ENCODE assay signal across 28 cellular contexts in the genomic region with DNA sequence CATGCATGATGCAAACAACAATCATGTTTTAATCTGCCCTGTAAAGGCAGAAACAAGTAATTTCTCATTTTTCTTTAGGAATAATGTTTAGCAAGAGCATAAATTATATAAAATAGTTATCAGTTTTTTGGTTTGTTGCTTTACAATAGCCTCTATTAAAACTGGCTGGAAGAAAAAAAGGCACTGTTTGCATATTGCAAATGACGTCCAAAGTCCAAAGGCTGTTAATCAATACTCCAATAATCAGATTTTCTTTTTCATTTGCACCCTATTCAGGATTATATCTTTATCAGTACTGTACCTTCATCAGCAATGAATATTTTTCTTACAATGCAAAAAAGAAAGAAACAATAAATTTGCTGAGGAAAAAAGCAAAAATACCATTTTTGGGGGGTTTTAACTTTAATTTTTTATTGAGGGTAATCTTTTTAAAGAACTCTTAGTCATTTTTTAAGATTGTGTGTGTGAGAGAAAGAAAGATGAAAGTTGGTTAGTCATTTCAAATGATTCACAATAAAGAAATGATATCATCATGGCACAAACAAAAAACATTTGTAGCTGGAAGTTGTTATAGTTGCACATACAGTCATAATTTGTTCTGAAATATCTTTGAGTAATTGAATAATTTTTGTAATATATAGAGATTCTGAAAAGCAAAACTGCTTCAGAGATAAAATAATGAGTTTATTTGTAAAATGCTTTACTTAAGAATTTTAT. TPM values are rescaled to one million over a fixed set of nuclear protein-coding genes. Genes with fewer than 3 reads are reported as not detected.
DNase-seq lines count a peak whose midpoint lies in the region; ATAC-seq, FAIRE-seq and TF ChIP-seq lines count a peak whose summit lies in the region.
"Had no signal": no experiment of that assay in that cellular context is flagged by ENCODE, and none has a peak within 500 bp of the region (broad histone marks: within the 10 kb centered on the region; RNA-seq: fewer than 3 reads in every experiment).

No MANE protein-coding gene starts in this region.

- TF ChIP-seq POLR2A in endothelial cell of umbilical vein (IDR thresholded peaks at IDR 0.05; ENCODE audit: low read depth, low read length) (no peak), sigmoid colon (IDR thresholded peaks at IDR 0.05) (no peak)

- no peak overlapping the region for H3K4me3 Mint-ChIP-seq in activated T-cell treated with anti-CD3 and anti-CD28 coated beads, Interleukin-2, amount 50 U/mL, for 4 hours
- H3K4me3 Mint-ChIP-seq: activated CD8-positive, alpha-beta T cell treated with anti-CD3 and anti-CD28 coated beads, Interleukin-2, amount 10 ng/mL, durations not matched to agents 7 days and 5 days; activated naive CD4-positive, alpha-beta T cell treated with anti-CD3 and anti-CD28 coated beads, Interleukin-2, amount 10 ng/mL, durations not matched to agents 7 days and 5 days; CD14-positive monocyte; naive B cell; type B pancreatic cell had no signal

- H3K4me2 ChIP-seq in endothelial cell of umbilical vein (ENCODE audit: insufficient read depth, low read length) = no peak overlapping the region

- FAIRE-seq in endothelial cell of umbilical vein (lab: Jason Lieb, UNC) = no peak
- FAIRE-seq: GM18507, TTC549 had no signal

- CTCF ChIA-PET in endothelial cell of umbilical vein (lab: Charles Lee) = no interaction called here

- H3K27ac ChIP-seq in ACC112 (ENCODE audit: low read depth, low read length) (peak overlapping the region; percentile 26; the same call in 1 of the 2 replicates), endothelial cell of umbilical vein (ENCODE audit: insufficient read depth, low read depth, low read length) (no peak overlapping the region), liver (ENCODE audit: low read depth in 1 of 2, low read length in 2 of 2) (no peak overlapping the region), sigmoid colon (no peak overlapping the region)
- H3K27ac ChIP-seq: dorsolateral prefrontal cortex, epithelial cell of prostate, gastroesophageal sphincter had no signal

- H3K4me3 ChIP-seq in ACC112 (ENCODE audit: low read depth, low read length) (no peak overlapping the region), endothelial cell of umbilical vein (replicated peaks in 1 of 3; ENCODE audit: insufficient read depth in 1 of 3, low read depth in 1 of 3, low read length in 3 of 3) (no peak overlapping the region), liver (ENCODE audit: low read depth in 1 of 3, low read length in 3 of 3) (no peak overlapping the region), sigmoid colon (no peak overlapping the region)
- H3K4me3 ChIP-seq: dorsolateral prefrontal cortex, gastroesophageal sphincter, HAP-1 had no signal

- H2AFZ ChIP-seq in ACC112 (ENCODE audit: low read length, unreplicated experiment) = no peak overlapping the region
- H2AFZ ChIP-seq in endothelial cell of umbilical vein (ENCODE audit: low read depth, low read length) = no peak overlapping the region

- H3K27me3 ChIP-seq in ACC112 (ENCODE audit: insufficient read depth, low read length) = no peaks in the 10 kb centered on the region
- no peaks in the 10 kb centered on the region for H3K27me3 ChIP-seq in endothelial cell of umbilical vein (ENCODE audit: control insufficient read depth in 2 of 2, insufficient read depth in 2 of 2, low read length in 2 of 2)
- H3K27me3 ChIP-seq in liver (ENCODE audit: control insufficient read depth in 4 of 4, insufficient read depth in 4 of 4, low read length in 3 of 4) = no peaks in the 10 kb centered on the region
- H3K27me3 ChIP-seq in sigmoid colon = no peaks in the 10 kb centered on the region
- H3K27me3 ChIP-seq: dorsolateral prefrontal cortex, gastroesophageal sphincter had no signal

- no peaks in the 10 kb centered on the region for H3K9me3 Mint-ChIP-seq in activated T-cell treated with anti-CD3 and anti-CD28 coated beads, Interleukin-2, amount 50 U/mL, for 4 hours
- H3K9me3 Mint-ChIP-seq: activated naive CD4-positive, alpha-beta T cell treated with anti-CD3 and anti-CD28 coated beads, Interleukin-2, amount 10 ng/mL, durations not matched to agents 7 days and 5 days; type B pancreatic cell had no signal

- H3K79me2 ChIP-seq in ACC112 (ENCODE audit: control insufficient read depth, insufficient read depth, low read length, unreplicated experiment) (no peaks in the 10 kb centered on the region), endothelial cell of umbilical vein (ENCODE audit: control insufficient read depth, insufficient read depth, low read length) (no peaks in the 10 kb centered on the region)

- TF ChIP-seq EP300 in sigmoid colon (IDR thresholded peaks at IDR 0.05) = no peak

- H3K4me1 ChIP-seq in ACC112 (ENCODE audit: control insufficient read depth, insufficient read depth, low read length, unreplicated experiment) (peaks cover 6% of the 10 kb centered on the region), endothelial cell of umbilical vein (ENCODE audit: control insufficient read depth, extremely low read depth, insufficient read depth, low read length) (no peaks in the 10 kb centered on the region), liver (ENCODE audit: control insufficient read depth in 4 of 4, insufficient read depth in 4 of 4, low read length in 3 of 4) (peaks cover 8 to 28% (median 22%) of the 10 kb centered on the region in 4 donors), sigmoid colon (no peaks in the 10 kb centered on the region)
- H3K4me1 ChIP-seq: gastroesophageal sphincter, HAP-1 had no signal

- TF ChIP-seq CTCF in endothelial cell of umbilical vein (IDR thresholded peaks at IDR 0.05; ENCODE audit: extremely low read depth in 1 of 2, insufficient read depth in 1 of 2, low read depth in 1 of 2, low read length in 2 of 2) (no peak), liver (IDR thresholded peaks at IDR 0.05; ENCODE audit: low read depth, low read length, missing input control) (no peak), sigmoid colon (IDR thresholded peaks at IDR 0.05) (no peak)

- H3K9ac ChIP-seq in endothelial cell of umbilical vein (replicated peaks; ENCODE audit: extremely low read depth, insufficient read depth, low read length) (no peak overlapping the region), liver (ENCODE audit: low read depth in 1 of 2, low read length in 2 of 2) (no peak overlapping the region)

- intact Hi-C loops in endothelial cell of umbilical vein (cut with micrococcal nuclease) = no loop called here
- intact Hi-C loops in sigmoid colon (cut with DNase I) = no loop called here

- no peaks in the 10 kb centered on the region for H3K27me3 Mint-ChIP-seq in activated T-cell treated with anti-CD3 and anti-CD28 coated beads, Interleukin-2, amount 50 U/mL, for 4 hours (ENCODE audit: low read depth)
- H3K27me3 Mint-ChIP-seq: activated naive CD4-positive, alpha-beta T cell treated with anti-CD3 and anti-CD28 coated beads, Interleukin-2, amount 10 ng/mL, durations not matched to agents 7 days and 5 days; naive B cell; type B pancreatic cell had no signal

- 31% methylated on average over 1 of the region's 1 CpG for WGBS in liver
- 37 to 78% methylated on average over 1 of the region's 1 CpG for WGBS in sigmoid colon, 2 donors

- H3K4me1 Mint-ChIP-seq in activated T-cell treated with anti-CD3 and anti-CD28 coated beads, Interleukin-2, amount 50 U/mL, for 4 hours (ENCODE audit: low read depth) = no peaks in the 10 kb centered on the region
- H3K4me1 Mint-ChIP-seq: activated naive CD4-positive, alpha-beta T cell treated with anti-CD3 and anti-CD28 coated beads, Interleukin-2, amount 10 ng/mL, durations not matched to agents 7 days and 5 days had no signal

- ATAC-seq in activated T-cell treated with anti-CD3 and anti-CD28 coated beads, Interleukin-2, amount 50 U/mL, for 4 hours = no peak
- ATAC-seq: activated CD8-positive, alpha-beta T cell treated with anti-CD3 and anti-CD28 coated beads, Interleukin-2, amount 10 ng/mL, durations not matched to agents 7 days and 5 days; gastroesophageal sphincter had no signal

- H3K9me1 ChIP-seq in endothelial cell of umbilical vein (replicated peaks; ENCODE audit: control insufficient read depth, extremely low read depth, insufficient read depth, low read length) = no peaks in the 10 kb centered on the region

- DNase-seq in HS-5 (ENCODE audit: low read depth) (peak; percentile 20), endothelial cell of umbilical vein (ENCODE audit: low read depth, low spot score) (no peak), inferior parietal cortex (ENCODE audit: extremely low spot score) (no peak), epidermal melanocyte (ENCODE audit: insufficient read length, low spot score) (no peak), sigmoid colon (no peak)
- DNase-seq in activated T-cell treated with anti-CD3 and anti-CD28 coated beads, Interleukin-2, amount 50 U/mL, for 4 hours = no peak
- DNase-seq: activated CD4-positive, CD25-positive, alpha-beta regulatory T cell treated with anti-CD3 and anti-CD28 coated beads, Interleukin-2, amount 50 U/mL, for 72 hours; activated CD8-positive, alpha-beta T cell treated with anti-CD3 and anti-CD28 coated beads, Interleukin-2, amount 10 ng/mL, durations not matched to agents 7 days and 5 days; activated naive CD4-positive, alpha-beta T cell treated with anti-CD3 and anti-CD28 coated beads, Interleukin-2, amount 10 ng/mL, durations not matched to agents 7 days and 5 days; activated T-cell treated with anti-CD3 and anti-CD28 coated beads, Interleukin-2, amount 50 U/mL, for 1 hour; anterior cingulate cortex; caudate nucleus; dorsolateral prefrontal cortex; mesendoderm; naive B cell; NCI-H187 treated with DMSO at 0.1 percent for 48 hours; NCI-H2227 treated with DMSO at 0.1 percent for 48 hours; nucleus accumbens; Right ventricle myocardium superior had no signal

- H3K36me3 Mint-ChIP-seq in activated T-cell treated with anti-CD3 and anti-CD28 coated beads, Interleukin-2, amount 50 U/mL, for 4 hours (ENCODE audit: insufficient read depth) = no peaks in the 10 kb centered on the region
- H3K36me3 Mint-ChIP-seq: activated naive CD4-positive, alpha-beta T cell treated with anti-CD3 and anti-CD28 coated beads, Interleukin-2, amount 10 ng/mL, durations not matched to agents 7 days and 5 days; CD14-positive monocyte; naive B cell had no signal

- POLR2A ChIA-PET in endothelial cell of umbilical vein (lab: Charles Lee) = no interaction called here

- TF ChIP-seq RAD21 in liver (IDR thresholded peaks at IDR 0.05) = peak in 1 of 2 donors; percentile 19

- no TSS peak for BruUV-seq in endothelial cell of umbilical vein (replicated peaks; lab: Mats Ljungman, UMichigan)

- H4K20me1 ChIP-seq in endothelial cell of umbilical vein (replicated peaks; ENCODE audit: control insufficient read depth, extremely low read depth, insufficient read depth, low read length) = no peaks in the 10 kb centered on the region

- H3K9me3 ChIP-seq in endothelial cell of umbilical vein (replicated peaks; ENCODE audit: control insufficient read depth, insufficient read depth, low read length) (no peaks in the 10 kb centered on the region), liver (ENCODE audit: control insufficient read depth in 4 of 4, low read length in 3 of 4) (no peaks in the 10 kb centered on the region), sigmoid colon (no peaks in the 10 kb centered on the region)
- H3K9me3 ChIP-seq: gastroesophageal sphincter, HAP-1 had no signal

- dilution Hi-C loops in endothelial cell of umbilical vein (cut with MboI; ENCODE audit: extremely low pct_ligation_motif_present, low sequenced_read_pairs) = no loop called here

- H3K36me3 ChIP-seq in ACC112 (ENCODE audit: insufficient read depth, low read length) = no peaks in the 10 kb centered on the region
- no peaks in the 10 kb centered on the region for H3K36me3 ChIP-seq in endothelial cell of umbilical vein (ENCODE audit: control insufficient read depth in 2 of 2, extremely low read depth in 1 of 2, insufficient read depth in 2 of 2, low read length in 2 of 2)
- H3K36me3 ChIP-seq in liver (ENCODE audit: control insufficient read depth in 4 of 4, insufficient read depth in 3 of 4, low read depth in 1 of 4, low read length in 3 of 4) = no peaks in the 10 kb centered on the region
- H3K36me3 ChIP-seq in sigmoid colon = no peaks in the 10 kb centered on the region
- H3K36me3 ChIP-seq: gastroesophageal sphincter, HAP-1 had no signal

RNA-seq across cellular contexts. Expression of a gene that starts 44.4 kb away (rescaled TPM):
- 0.16 and 1.7 TPM in 2 replicates for total RNA-seq in endothelial cell of umbilical vein
- polyA plus RNA-seq in endothelial cell of umbilical vein = 0.59 and 0.84 TPM in 2 replicates
- 0.49 and 0.52 TPM in 2 replicates for polyA plus RNA-seq in endothelial cell of umbilical vein (2011; cell fraction: cytosol; rRNA removed)
- 0.90 and 1.0 TPM in 2 replicates for polyA plus RNA-seq in endothelial cell of umbilical vein (2011; cell fraction: nucleus; rRNA removed)
- 0.13 and 0.38 TPM in 2 replicates for polyA plus RNA-seq in endothelial cell of umbilical vein (2012)
- 0.19 and 0.40 TPM in 2 replicates for polyA minus RNA-seq in endothelial cell of umbilical vein
- polyA minus RNA-seq in endothelial cell of umbilical vein (2011; cell fraction: cytosol; rRNA and poly(A)+ RNA removed) = 3.6 TPM
- 0.29 TPM in 1 of 2 replicates, not detected in the other for polyA minus RNA-seq in endothelial cell of umbilical vein (2011; cell fraction: nucleus; rRNA and poly(A)+ RNA removed)
- 100 to 1,000 TPM in 1 of 2 donors, 10 to 100 TPM in 1; 63.8 to 129 TPM for total RNA-seq in liver
- polyA plus RNA-seq in liver = 100 to 1,000 TPM; 195 to 699 TPM
- under 1 TPM in 2 of 3 donors, not detected in 1; 0.32 to 0.52 TPM for total RNA-seq in activated T-cell treated with anti-CD3 and anti-CD28 coated beads, Interleukin-2, amount 50 U/mL, for 4 hours
- total RNA-seq in sigmoid colon = 10 to 100 TPM in 1 of 4 donors, 1 to 10 TPM in 3; 3.5 to 13.0 (median 6.8) TPM
- polyA plus RNA-seq in sigmoid colon = 100 to 1,000 TPM in 1 of 3 donors, 10 to 100 TPM in 2; 40.0 to 101 (median 52.3) TPM
- total RNA-seq: activated CD8-positive, alpha-beta T cell treated with anti-CD3 and anti-CD28 coated beads, Interleukin-2, amount 10 ng/mL, durations not matched to agents 7 days and 5 days had no signal
- polyA plus RNA-seq: CD14-positive monocyte had no signal

RNA-seq across cellular contexts. Expression of a gene that starts 46.1 kb away (rescaled TPM):
- total RNA-seq in endothelial cell of umbilical vein (4.8 and 32.2 TPM in 2 replicates), liver (100 to 1,000 TPM in 1 of 2 donors, 10 to 100 TPM in 1; 65.8 to 205 TPM), sigmoid colon (10 to 100 TPM in 2 of 4 donors, 1 to 10 TPM in 2; 6.1 to 30.5 (median 12.0) TPM)
- polyA plus RNA-seq in endothelial cell of umbilical vein (20.9 and 27.4 TPM in 2 replicates), liver (100 to 1,000 TPM; 142 to 292 TPM), sigmoid colon (100 to 1,000 TPM; 222 to 365 (median 236) TPM)
- polyA plus RNA-seq in endothelial cell of umbilical vein (2011; cell fraction: cytosol; rRNA removed) = 26.2 and 28.2 TPM in 2 replicates
- 12.4 and 14.9 TPM in 2 replicates for polyA plus RNA-seq in endothelial cell of umbilical vein (2011; cell fraction: nucleus; rRNA removed)
- 12.6 and 14.7 TPM in 2 replicates for polyA plus RNA-seq in endothelial cell of umbilical vein (2012)
- 9.9 and 10.6 TPM in 2 replicates for polyA minus RNA-seq in endothelial cell of umbilical vein
- 101 TPM for polyA minus RNA-seq in endothelial cell of umbilical vein (2011; cell fraction: cytosol; rRNA and poly(A)+ RNA removed)
- 7.1 and 9.7 TPM in 2 replicates for polyA minus RNA-seq in endothelial cell of umbilical vein (2011; cell fraction: nucleus; rRNA and poly(A)+ RNA removed)
- total RNA-seq in activated T-cell treated with anti-CD3 and anti-CD28 coated beads, Interleukin-2, amount 50 U/mL, for 4 hours = under 1 TPM; 0.37 to 0.53 (median 0.49) TPM

Comparison
In these comparisons a context has a peak if more than half of its experiments do, and no peak if none do; other contexts are left out.
1. RNA of a gene that starts 44.4 kb away (total RNA-seq): 63.8 to 129 TPM in liver; 3.5 to 13.0 TPM in sigmoid colon, 0.16 to 1.7 TPM in endothelial cell of umbilical vein and 0.32 to 0.52 TPM in activated T-cell treated with anti-CD3 and anti-CD28 coated beads, Interleukin-2, amount 50 U/mL, for 4 hours; every median in the first group is over 4 times any median in the second.